16 cellular contexts compared by ENCODE assay signal in genomic region chr10:101073631-101074030, GRCh38. TPM values are rescaled to one million over a fixed set of nuclear protein-coding genes. Genes with fewer than 3 reads are reported as not detected.
DNase-seq lines count a peak whose midpoint lies in the region; ATAC-seq, FAIRE-seq and TF ChIP-seq lines count a peak whose summit lies in the region.
"Had no signal": no experiment of that assay in that cellular context is flagged by ENCODE, and none has a peak within 500 bp of the region (broad histone marks: within the 10 kb centered on the region; RNA-seq: fewer than 3 reads in every experiment).

No MANE protein-coding gene starts in this region.

- peaks cover 61% of the 10 kb centered on the region for H3K27me3 ChIP-seq in HUES6 (ENCODE audit: control insufficient read depth, insufficient read depth, low read length)
- H3K27me3 ChIP-seq in bronchial epithelial cell (ENCODE audit: control insufficient read depth, insufficient read depth, low read length): peaks cover 17% of the 10 kb centered on the region
- H3K27me3 ChIP-seq in iPS-20b (ENCODE audit: insufficient read depth, low read length): peaks cover 78% of the 10 kb centered on the region

- H3K27ac Mint-ChIP-seq in activated CD4-positive, alpha-beta memory T cell treated with anti-CD3 and anti-CD28 coated beads, Interleukin-2, amount 10 ng/mL, durations not matched to agents 7 days and 5 days: no peak overlapping the region
- H3K27ac Mint-ChIP-seq: CD4-positive, alpha-beta T cell had no signal

- H3K4me3 ChIP-seq in AG10803 (ENCODE audit: low read length): no peak overlapping the region
- H3K4me3 ChIP-seq in HUES6 (ENCODE audit: low read depth, low read length): peak overlapping the region; percentile 18; the same call in 1 of the 2 replicates
- no peak overlapping the region for H3K4me3 ChIP-seq in bronchial epithelial cell (ENCODE audit: low read depth, low read length)
- H3K4me3 ChIP-seq in iPS-20b (ENCODE audit: low read length): peak overlapping the region; percentile 46; the same call in 1 of the 2 replicates
- H3K4me3 ChIP-seq: SJSA1 had no signal

- H3K27ac ChIP-seq in HUES6 (ENCODE audit: low read depth, low read length) (no peak overlapping the region), iPS-20b (ENCODE audit: low read length) (no peak overlapping the region)
- H3K27ac ChIP-seq: SJSA1 had no signal

- peaks cover 10% of the 10 kb centered on the region for H3K4me1 Mint-ChIP-seq in activated CD4-positive, alpha-beta memory T cell treated with anti-CD3 and anti-CD28 coated beads, Interleukin-2, amount 10 ng/mL, durations not matched to agents 7 days and 5 days

- no peaks in the 10 kb centered on the region for H3K9me3 Mint-ChIP-seq in activated CD4-positive, alpha-beta memory T cell treated with anti-CD3 and anti-CD28 coated beads, Interleukin-2, amount 10 ng/mL, durations not matched to agents 7 days and 5 days
- H3K9me3 Mint-ChIP-seq: CD4-positive, alpha-beta T cell had no signal

- H3K4me3 Mint-ChIP-seq in activated CD4-positive, alpha-beta memory T cell treated with anti-CD3 and anti-CD28 coated beads, Interleukin-2, amount 10 ng/mL, durations not matched to agents 7 days and 5 days: no peak overlapping the region
- H3K4me3 Mint-ChIP-seq: CD4-positive, alpha-beta T cell had no signal

- CTCF ChIA-PET in activated CD4-positive, alpha-beta memory T cell treated with anti-CD3 and anti-CD28 coated beads, Interleukin-2, amount 10 ng/mL, durations not matched to agents 7 days and 5 days (lab: Charles Lee): interaction anchor here (0.7 to 1.4 kb wide), 4 partner anchors 8 to 68 kb away, joined by 3 to 4 read pairs (median 3); no protein-coding TSS in a partner anchor

- TF ChIP-seq CTCF in AG10803 (conservative IDR thresholded peaks at IDR 0.05; ENCODE audit: low read length): peak; percentile 12; the same call in 1 of the 2 replicates
- TF ChIP-seq CTCF in bronchial epithelial cell (IDR thresholded peaks at IDR 0.05; ENCODE audit: insufficient read depth, low read length, severe bottlenecking): peak; percentile 27

- H3K36me3 Mint-ChIP-seq in activated CD4-positive, alpha-beta memory T cell treated with anti-CD3 and anti-CD28 coated beads, Interleukin-2, amount 10 ng/mL, durations not matched to agents 7 days and 5 days (ENCODE audit: low read depth): no peaks in the 10 kb centered on the region

- no peak for ATAC-seq in HG03460 (IDR thresholded peaks at IDR 0.05; ENCODE audit: unreplicated experiment)

- no peak for DNase-seq in AG10803 (ENCODE audit: low read depth)
- no peak for DNase-seq in bronchial epithelial cell (ENCODE audit: low read depth)
- DNase-seq in activated gamma-delta T cell treated with Interleukin-2 at 50 U/mL for 16 hours: no peak
- DNase-seq in activated CD4-positive, alpha-beta memory T cell treated with anti-CD3 and anti-CD28 coated beads, Interleukin-2, amount 10 ng/mL, durations not matched to agents 7 days and 5 days: no peak
- no peak for DNase-seq in NCI-H146 treated with DMSO at 0.1 percent for 48 hours (lab: John Stamatoyannopoulos, UW; ENCODE audit: unreplicated experiment)
- DNase-seq: Calu3; CD4-positive, alpha-beta T cell; Kasumi-1; NCI-H2029; NCI-H524 treated with DMSO at 0.1 percent for 48 hours; PC-3 had no signal

- POLR2A ChIA-PET in activated CD4-positive, alpha-beta memory T cell treated with anti-CD3 and anti-CD28 coated beads, Interleukin-2, amount 10 ng/mL, durations not matched to agents 7 days and 5 days (lab: Charles Lee): no interaction called here

- no peaks in the 10 kb centered on the region for H3K9me3 ChIP-seq in HUES6 (ENCODE audit: control insufficient read depth, insufficient read depth, low read depth, low read length)
- no peaks in the 10 kb centered on the region for H3K9me3 ChIP-seq in iPS-20b (ENCODE audit: insufficient read depth, low read depth, low read length)
- H3K9me3 ChIP-seq: SJSA1 had no signal

- H3K36me3 ChIP-seq in HUES6 (ENCODE audit: control insufficient read depth, insufficient read depth, low read length) (no peaks in the 10 kb centered on the region), bronchial epithelial cell (ENCODE audit: control insufficient read depth, insufficient read depth, low read length) (no peaks in the 10 kb centered on the region), iPS-20b (ENCODE audit: insufficient read depth, low read depth, low read length) (no peaks in the 10 kb centered on the region)
- H3K36me3 ChIP-seq: SJSA1 had no signal

- H3K9ac ChIP-seq in HUES6 (ENCODE audit: low read length) (no peak overlapping the region), iPS-20b (ENCODE audit: low read depth, low read length) (no peak overlapping the region)

- peaks cover 16% of the 10 kb centered on the region for H3K4me1 ChIP-seq in HUES6 (ENCODE audit: control insufficient read depth, insufficient read depth, low read length)
- H3K4me1 ChIP-seq in iPS-20b (ENCODE audit: insufficient read depth, low read length): no peaks in the 10 kb centered on the region
- H3K4me1 ChIP-seq: SJSA1 had no signal

- no peak for FAIRE-seq in bronchial epithelial cell (lab: Jason Lieb, UNC)
- FAIRE-seq: A204.1 had no signal

- peaks cover 41% of the 10 kb centered on the region for H3K27me3 Mint-ChIP-seq in activated CD4-positive, alpha-beta memory T cell treated with anti-CD3 and anti-CD28 coated beads, Interleukin-2, amount 10 ng/mL, durations not matched to agents 7 days and 5 days

RNA-seq across cellular contexts. Expression of gene KAZALD1, which starts 11.8 kb away (rescaled TPM):
- total RNA-seq in bronchial epithelial cell: 1.6 and 4.0 TPM in 2 replicates
- total RNA-seq in activated CD4-positive, alpha-beta memory T cell treated with anti-CD3 and anti-CD28 coated beads, Interleukin-2, amount 10 ng/mL, durations not matched to agents 7 days and 5 days: under 1 TPM; 0.35 to 0.53 TPM
- total RNA-seq: CD4-positive, alpha-beta T cell had no signal

RNA-seq across cellular contexts. Expression of gene SFXN3, which starts 42.6 kb away (rescaled TPM):
- total RNA-seq in bronchial epithelial cell: 14.0 and 16.1 TPM in 2 replicates
- total RNA-seq in activated CD4-positive, alpha-beta memory T cell treated with anti-CD3 and anti-CD28 coated beads, Interleukin-2, amount 10 ng/mL, durations not matched to agents 7 days and 5 days: 10 to 100 TPM; 91.4 to 95.0 TPM

RNA-seq across cellular contexts. Expression of gene PDZD7, which starts 42.7 kb away (rescaled TPM):
- total RNA-seq in bronchial epithelial cell: 0.13 and 0.26 TPM in 2 replicates
- total RNA-seq in activated CD4-positive, alpha-beta memory T cell treated with anti-CD3 and anti-CD28 coated beads, Interleukin-2, amount 10 ng/mL, durations not matched to agents 7 days and 5 days: 1 to 10 TPM; 1.1 to 1.9 TPM

RNA-seq across cellular contexts. Expression of gene TLX1, which starts 57.5 kb away (rescaled TPM):
- total RNA-seq in bronchial epithelial cell: not detected in 2 replicates
- total RNA-seq in activated CD4-positive, alpha-beta memory T cell treated with anti-CD3 and anti-CD28 coated beads, Interleukin-2, amount 10 ng/mL, durations not matched to agents 7 days and 5 days: not detected
- total RNA-seq: Calu3; CD4-positive, alpha-beta T cell; PC-3; SJSA1 had no signal

Comparison
In these comparisons a context has a peak if more than half of its experiments do, and no peak if none do; other contexts are left out.
1. H3K4me3 ChIP-seq: peak in HUES6 (single experiment) and iPS-20b (single experiment); none in AG10803 (single experiment) and bronchial epithelial cell (single experiment).